ENCODE assay signal across 9 cellular contexts in the genomic region with DNA sequence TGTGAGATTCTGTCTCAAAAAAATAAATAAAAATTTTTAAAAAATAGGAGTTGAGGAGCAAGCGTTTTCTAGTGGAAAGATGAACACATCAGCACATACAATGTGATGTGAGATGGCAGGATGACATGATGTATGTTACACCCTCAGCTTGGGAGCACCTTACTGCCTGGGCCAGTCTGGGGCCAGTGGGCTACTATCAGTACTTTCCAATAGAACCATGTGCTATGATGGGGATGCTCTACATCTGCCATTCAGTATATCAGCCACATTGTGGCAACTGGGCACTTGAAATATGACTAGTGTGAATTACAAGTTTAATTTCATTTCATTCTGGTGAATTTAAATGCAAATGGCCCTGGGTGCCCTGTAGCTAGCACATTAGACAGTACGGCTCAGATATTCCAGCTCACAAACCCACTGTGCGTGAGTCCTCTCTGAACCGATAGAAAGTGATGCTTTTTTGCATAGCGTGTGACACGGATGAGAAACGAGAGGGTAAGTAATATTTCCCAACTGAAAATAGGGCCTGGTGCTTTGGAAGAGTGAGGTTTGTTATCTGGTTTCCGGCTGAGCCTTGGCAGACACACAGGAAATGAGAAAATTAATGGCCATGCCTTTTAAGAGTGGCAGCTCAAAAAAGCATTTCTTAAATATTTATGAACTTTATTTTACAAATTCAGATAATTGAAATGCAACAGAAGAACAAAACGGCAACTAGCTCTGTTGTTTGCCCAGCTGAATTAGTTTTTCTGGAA.
DNase-seq lines count a peak whose midpoint lies in the region; ATAC-seq and TF ChIP-seq lines count a peak whose summit lies in the region.
"Had no signal": no experiment of that assay in that cellular context is flagged by ENCODE, and none has a peak within 500 bp of the region (broad histone marks: within the 10 kb centered on the region; RNA-seq: fewer than 3 reads in every experiment).

No MANE protein-coding gene starts in this region.

- peaks cover 58% of the 10 kb centered on the region for H3K4me1 Mint-ChIP-seq in stimulated activated naive CD8-positive, alpha-beta T cell treated with anti-CD3 and anti-CD28 coated beads, Interleukin-15, Interleukin-2, amounts not matched to agents 100 ng/mL and 50 ng/mL, for 24 hours (ENCODE audit: low read depth)

- H3K9me3 ChIP-seq in PC-9 (ENCODE audit: insufficient read depth, low read depth), result no peaks in the 10 kb centered on the region

- H3K27me3 Mint-ChIP-seq in stimulated activated naive CD8-positive, alpha-beta T cell treated with anti-CD3 and anti-CD28 coated beads, Interleukin-15, Interleukin-2, amounts not matched to agents 100 ng/mL and 50 ng/mL, for 24 hours, result no peaks in the 10 kb centered on the region

- H4K20me1 ChIP-seq in PC-9 (ENCODE audit: insufficient read depth), result no peaks in the 10 kb centered on the region; the same call in 1 of the 2 replicates

- no peaks in the 10 kb centered on the region for H3K4me1 ChIP-seq in PC-9 (replicated peaks; ENCODE audit: insufficient read depth)

- H3K36me3 ChIP-seq in brain microvascular endothelial cell (replicated peaks) (peaks cover 13% of the 10 kb centered on the region), PC-9 (ENCODE audit: low read depth) (peaks cover 12% of the 10 kb centered on the region)

- DNase-seq in EH (ENCODE audit: low read depth), result peak; percentile 28
- peak; percentile 63 for DNase-seq in NCI-H2029 treated with DMSO at 0.1 percent for 48 hours (lab: John Stamatoyannopoulos, UW)
- DNase-seq in brain microvascular endothelial cell, result peak; percentile 12
- no peak for DNase-seq in RKO (ENCODE audit: low spot score)
- no peak for DNase-seq in PC-9

- H2AFZ ChIP-seq in PC-9, result no peak overlapping the region

- in situ Hi-C loops in brain microvascular endothelial cell (cut with HindIII; ENCODE audit: low pct_ligation_motif_present, low sequenced_read_pairs), result no loop called here

- POLR2A ChIA-PET in PC-9 (lab: Charles Lee; ENCODE audit: unreplicated experiment), result no interaction called here

- H3K27me3 ChIP-seq in brain microvascular endothelial cell (replicated peaks) (no peaks in the 10 kb centered on the region), PC-9 (ENCODE audit: insufficient read depth, low read depth) (no peaks in the 10 kb centered on the region)
- H3K27me3 ChIP-seq: cardiac muscle cell had no signal

- H3K4me3 ChIP-seq in brain microvascular endothelial cell (ENCODE audit: low read depth, low read length) (no peak overlapping the region), PC-9 (no peak overlapping the region)
- H3K4me3 ChIP-seq: cardiac muscle cell had no signal

- H3K27ac ChIP-seq in brain microvascular endothelial cell (no peak overlapping the region), PC-9 (no peak overlapping the region)
- H3K27ac ChIP-seq: cardiac muscle cell had no signal

- CTCF ChIA-PET in PC-9 (lab: Charles Lee), result no interaction called here

- no peak overlapping the region for H3K4me2 ChIP-seq in PC-9

- intact Hi-C loops in PC-9 (cut with micrococcal nuclease; ENCODE audit: unreplicated experiment), result no loop called here

- H3K79me2 ChIP-seq in PC-9 (ENCODE audit: low read depth), result no peaks in the 10 kb centered on the region

- H3K36me3 Mint-ChIP-seq in stimulated activated naive CD8-positive, alpha-beta T cell treated with anti-CD3 and anti-CD28 coated beads, Interleukin-15, Interleukin-2, amounts not matched to agents 100 ng/mL and 50 ng/mL, for 24 hours (ENCODE audit: low read depth), result peaks cover 37% of the 10 kb centered on the region

- peak; percentile 57 for ATAC-seq in GM21529 (IDR thresholded peaks at IDR 0.05; ENCODE audit: unreplicated experiment)
- no peak for ATAC-seq in GM18520 (IDR thresholded peaks at IDR 0.05; ENCODE audit: unreplicated experiment)

- no TSS peak for BruUV-seq in PC-9 (replicated peaks; lab: Mats Ljungman, UMichigan)

- H3K9me3 Mint-ChIP-seq in stimulated activated naive CD8-positive, alpha-beta T cell treated with anti-CD3 and anti-CD28 coated beads, Interleukin-15, Interleukin-2, amounts not matched to agents 100 ng/mL and 50 ng/mL, for 24 hours, result no peaks in the 10 kb centered on the region

- peak overlapping the region; percentile 96 for H3K27ac Mint-ChIP-seq in stimulated activated naive CD8-positive, alpha-beta T cell treated with anti-CD3 and anti-CD28 coated beads, Interleukin-15, Interleukin-2, amounts not matched to agents 100 ng/mL and 50 ng/mL, for 24 hours

- no peaks in the 10 kb centered on the region for H3K9me2 ChIP-seq in PC-9 (ENCODE audit: insufficient read depth)

- peaks cover 13% of the 10 kb centered on the region for H3F3A ChIP-seq in PC-9 (ENCODE audit: insufficient read depth, low read depth)

- TF ChIP-seq CTCF in brain microvascular endothelial cell (IDR thresholded peaks at IDR 0.05; ENCODE audit: low read depth, low read length, missing control alignments), result no peak
- TF ChIP-seq CTCF in PC-9 (conservative IDR thresholded peaks at IDR 0.05), result no peak

- peak overlapping the region; percentile 61 for H3K4me3 Mint-ChIP-seq in stimulated activated naive CD8-positive, alpha-beta T cell treated with anti-CD3 and anti-CD28 coated beads, Interleukin-15, Interleukin-2, amounts not matched to agents 100 ng/mL and 50 ng/mL, for 24 hours

Comparison
In these comparisons a context has a peak if more than half of its experiments do, and no peak if none do; other contexts are left out.
1. DNase-seq: peak in EH (single experiment), NCI-H2029 treated with DMSO at 0.1 percent for 48 hours (single experiment) and brain microvascular endothelial cell (single experiment); none in RKO (single experiment) and PC-9 (0 of 2).